Comparison of ENCODE assay signal across 23 cellular contexts in the genomic region with DNA sequence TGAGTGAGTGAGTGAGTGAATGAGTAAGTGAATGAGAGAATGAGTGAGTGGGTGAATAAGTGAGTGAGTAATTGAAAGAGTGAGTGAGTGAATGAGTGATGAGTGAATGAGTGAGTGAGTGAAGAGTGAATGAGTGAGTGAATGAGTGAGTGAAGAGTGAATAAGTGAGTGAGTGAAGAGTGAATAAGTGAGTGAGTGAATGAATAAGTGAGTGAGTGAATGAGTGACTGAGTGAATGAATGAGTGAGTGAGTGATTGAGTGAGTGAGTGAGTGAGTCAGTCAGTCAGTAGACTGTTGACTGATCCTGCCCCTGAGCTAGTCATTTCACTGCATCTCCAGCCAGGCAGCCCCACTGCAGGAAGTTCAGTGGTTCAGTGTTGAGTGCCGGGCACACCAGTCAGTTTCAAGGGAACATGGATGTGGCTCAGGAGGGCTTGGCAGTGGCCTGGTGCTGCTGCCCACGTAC.
DNase-seq lines count a peak whose midpoint lies in the region; ATAC-seq, FAIRE-seq and TF ChIP-seq lines count a peak whose summit lies in the region.
"Had no signal": no experiment of that assay in that cellular context is flagged by ENCODE, and none has a peak within 500 bp of the region (broad histone marks: within the 10 kb centered on the region; RNA-seq: fewer than 3 reads in every experiment).

No MANE protein-coding gene starts in this region.

- no peak for TF ChIP-seq POLR2A in HepG2 (IDR thresholded peaks at IDR 0.05; ENCODE audit: insufficient read depth in 1 of 2, low read depth in 2 of 2, low read length in 2 of 2)

- POLR2A ChIA-PET in activated CD4-positive, alpha-beta T cell treated with anti-CD3 and anti-CD28 coated beads for 36 hours (lab: Charles Lee) = no interaction called here
- POLR2A ChIA-PET in activated CD4-positive, alpha-beta memory T cell treated with anti-CD3 and anti-CD28 coated beads for 36 hours (lab: Charles Lee) = no interaction called here
- POLR2A ChIA-PET in HepG2 (lab: Yijun Ruan, JAX) = interaction anchor here (1.9 kb wide), 1 partner anchor 10 kb away, joined by 5 read pairs; no protein-coding TSS in a partner anchor

- no peaks in the 10 kb centered on the region for H3K79me2 ChIP-seq in HepG2 (ENCODE audit: insufficient read depth, low read length)

- H3K27me3 ChIP-seq in HepG2 (ENCODE audit: control insufficient read depth in 1 of 2, insufficient read depth in 2 of 2, low read length in 2 of 2) = no peaks in the 10 kb centered on the region
- H3K27me3 ChIP-seq: body of pancreas, dorsolateral prefrontal cortex, MG63, tibial artery had no signal

- intact Hi-C loops in activated CD4-positive, alpha-beta T cell treated with anti-CD3 and anti-CD28 coated beads for 36 hours (cut with DNase I, micrococcal nuclease) = no loop called here
- intact Hi-C loops in activated CD4-positive, alpha-beta T cell treated with anti-CD3 and anti-CD28 coated beads, Interleukin-2, amount 10 ng/mL, durations not matched to agents 24 days and 14 days (cut with micrococcal nuclease) = no loop called here
- intact Hi-C loops in activated CD4-positive, alpha-beta memory T cell treated with anti-CD3 and anti-CD28 coated beads for 36 hours (cut with micrococcal nuclease) = no loop called here
- intact Hi-C loops in HepG2 (cut with micrococcal nuclease; ENCODE audit: unreplicated experiment) = no loop called here

- H3K36me3 ChIP-seq in HepG2 (replicated peaks in 1 of 2; ENCODE audit: control insufficient read depth in 1 of 2, insufficient read depth in 2 of 2, low read length in 2 of 2) = no peaks in the 10 kb centered on the region
- H3K36me3 ChIP-seq: MG63, stomach, tibial artery had no signal

- no peak overlapping the region for H3K27ac Mint-ChIP-seq in activated CD4-positive, alpha-beta T cell treated with anti-CD3 and anti-CD28 coated beads for 36 hours
- H3K27ac Mint-ChIP-seq in activated CD4-positive, alpha-beta T cell treated with anti-CD3 and anti-CD28 coated beads, Interleukin-2, amount 10 ng/mL, durations not matched to agents 24 days and 14 days = no peak overlapping the region
- H3K27ac Mint-ChIP-seq in activated CD4-positive, alpha-beta memory T cell treated with anti-CD3 and anti-CD28 coated beads for 36 hours = no peak overlapping the region
- H3K27ac Mint-ChIP-seq: activated CD4-positive, alpha-beta T cell treated with anti-CD3 and anti-CD28 coated beads, Interleukin-2, amount 10 ng/mL, durations not matched to agents 7 days and 5 days; mesothelial cell of epicardium; naive B cell had no signal

- ATAC-seq in activated CD4-positive, alpha-beta T cell treated with anti-CD3 and anti-CD28 coated beads for 36 hours = peak; percentile 77
- ATAC-seq in HepG2 (no peak), GM18909 (IDR thresholded peaks at IDR 0.05; ENCODE audit: poor library complexity, unreplicated experiment) (no peak)
- ATAC-seq: body of pancreas had no signal

- TF ChIP-seq CTCF in HepG2 (CRISPR knock-in tag; IDR thresholded peaks at IDR 0.05) = no peak

- no peak overlapping the region for H3K27ac ChIP-seq in HepG2 (ENCODE audit: extremely low read length, insufficient read depth, low read length)
- H3K27ac ChIP-seq: body of pancreas, dorsolateral prefrontal cortex, stomach, tibial artery, VCaP had no signal

- H3K4me3 Mint-ChIP-seq in activated CD4-positive, alpha-beta T cell treated with anti-CD3 and anti-CD28 coated beads for 36 hours = no peak overlapping the region
- H3K4me3 Mint-ChIP-seq in activated CD4-positive, alpha-beta T cell treated with anti-CD3 and anti-CD28 coated beads, Interleukin-2, amount 10 ng/mL, durations not matched to agents 24 days and 14 days = no peak overlapping the region
- no peak overlapping the region for H3K4me3 Mint-ChIP-seq in activated CD4-positive, alpha-beta memory T cell treated with anti-CD3 and anti-CD28 coated beads for 36 hours
- H3K4me3 Mint-ChIP-seq: activated CD4-positive, alpha-beta T cell treated with anti-CD3 and anti-CD28 coated beads, Interleukin-2, amount 10 ng/mL, durations not matched to agents 7 days and 5 days; mesothelial cell of epicardium; naive B cell had no signal

- CTCF ChIA-PET in activated CD4-positive, alpha-beta T cell treated with anti-CD3 and anti-CD28 coated beads for 36 hours (lab: Charles Lee) = no interaction called here
- CTCF ChIA-PET in activated CD4-positive, alpha-beta memory T cell treated with anti-CD3 and anti-CD28 coated beads for 36 hours (lab: Charles Lee) = no interaction called here
- CTCF ChIA-PET in HepG2 (lab: Yijun Ruan, JAX; ENCODE audit: low intra/inter-chr PET ratio, low total read pairs) = no interaction called here

- no TSS peak for BruUV-seq in HepG2 (replicated peaks; lab: Mats Ljungman, UMichigan)

- no peak for TF ChIP-seq EP300 in HepG2 (IDR thresholded peaks at IDR 0.05; ENCODE audit: low read depth in 2 of 2, low read length in 2 of 2)
- TF ChIP-seq EP300 in HepG2 (CRISPR knock-in tag; IDR thresholded peaks at IDR 0.05; ENCODE audit: borderline replicate concordance) = no peak

- DNase-seq in activated CD4-positive, alpha-beta T cell treated with anti-CD3 and anti-CD28 coated beads for 36 hours = peak; percentile 34
- DNase-seq in activated CD4-positive, alpha-beta T cell treated with anti-CD3 and anti-CD28 coated beads, Interleukin-2, amount 10 ng/mL, durations not matched to agents 24 days and 14 days = no peak
- DNase-seq in HTR-8/SVneo (ENCODE audit: insufficient read length, low spot score) = no peak
- peak; percentile 33 for DNase-seq in activated CD4-positive, alpha-beta memory T cell treated with anti-CD3 and anti-CD28 coated beads for 36 hours
- DNase-seq in HepG2 (ENCODE audit: low spot score) = no peak
- no peak for DNase-seq in cerebellar nuclear complex (lab: John Stamatoyannopoulos, UW)
- no peak for DNase-seq in NCI-H1092 (lab: John Stamatoyannopoulos, UW)
- DNase-seq: activated CD4-positive, alpha-beta T cell treated with anti-CD3 and anti-CD28 coated beads, Interleukin-2, amount 10 ng/mL, durations not matched to agents 7 days and 5 days; body of pancreas; dorsolateral prefrontal cortex; hypothalamus; KBM-7; MG63; naive B cell; NCI-H446 treated with DMSO at 0.1 percent for 48 hours; NCI-H82; Right ventricle myocardium superior; stomach; tibial artery had no signal

- H4K20me1 ChIP-seq in HepG2 (ENCODE audit: insufficient read depth, low read length) = no peaks in the 10 kb centered on the region

- TF ChIP-seq RAD21 in HepG2 (CRISPR knock-in tag; IDR thresholded peaks at IDR 0.05) = no peak

- H3K4me3 ChIP-seq in HepG2 (replicated peaks in 1 of 3; ENCODE audit: insufficient read depth in 1 of 3, low read depth in 2 of 3, low read length in 3 of 3) = no peak overlapping the region
- H3K4me3 ChIP-seq: body of pancreas, dorsolateral prefrontal cortex, MG63, stomach, tibial artery had no signal

- H2AFZ ChIP-seq in HepG2 (ENCODE audit: low read length) = no peak overlapping the region

- no peaks in the 10 kb centered on the region for H3K36me3 Mint-ChIP-seq in activated CD4-positive, alpha-beta T cell treated with anti-CD3 and anti-CD28 coated beads for 36 hours (ENCODE audit: low read depth)
- no peaks in the 10 kb centered on the region for H3K36me3 Mint-ChIP-seq in activated CD4-positive, alpha-beta T cell treated with anti-CD3 and anti-CD28 coated beads, Interleukin-2, amount 10 ng/mL, durations not matched to agents 24 days and 14 days (ENCODE audit: low read depth)
- no peaks in the 10 kb centered on the region for H3K36me3 Mint-ChIP-seq in activated CD4-positive, alpha-beta memory T cell treated with anti-CD3 and anti-CD28 coated beads for 36 hours
- H3K36me3 Mint-ChIP-seq: mesothelial cell of epicardium, naive B cell had no signal

- H3K9me3 ChIP-seq in HepG2 (ENCODE audit: low read length) = no peaks in the 10 kb centered on the region
- H3K9me3 ChIP-seq: body of pancreas, MG63, stomach, tibial artery had no signal

- no peaks in the 10 kb centered on the region for H3K27me3 Mint-ChIP-seq in activated CD4-positive, alpha-beta T cell treated with anti-CD3 and anti-CD28 coated beads for 36 hours
- no peaks in the 10 kb centered on the region for H3K27me3 Mint-ChIP-seq in activated CD4-positive, alpha-beta T cell treated with anti-CD3 and anti-CD28 coated beads, Interleukin-2, amount 10 ng/mL, durations not matched to agents 24 days and 14 days
- H3K27me3 Mint-ChIP-seq in activated CD4-positive, alpha-beta memory T cell treated with anti-CD3 and anti-CD28 coated beads for 36 hours = no peaks in the 10 kb centered on the region
- H3K27me3 Mint-ChIP-seq: naive B cell had no signal

- H3K9me3 Mint-ChIP-seq in activated CD4-positive, alpha-beta T cell treated with anti-CD3 and anti-CD28 coated beads for 36 hours (ENCODE audit: low read depth) = no peaks in the 10 kb centered on the region
- no peaks in the 10 kb centered on the region for H3K9me3 Mint-ChIP-seq in activated CD4-positive, alpha-beta T cell treated with anti-CD3 and anti-CD28 coated beads, Interleukin-2, amount 10 ng/mL, durations not matched to agents 24 days and 14 days
- no peaks in the 10 kb centered on the region for H3K9me3 Mint-ChIP-seq in activated CD4-positive, alpha-beta memory T cell treated with anti-CD3 and anti-CD28 coated beads for 36 hours
- H3K9me3 Mint-ChIP-seq: activated CD4-positive, alpha-beta T cell treated with anti-CD3 and anti-CD28 coated beads, Interleukin-2, amount 10 ng/mL, durations not matched to agents 7 days and 5 days; mesothelial cell of epicardium had no signal

- H3K4me1 ChIP-seq in HepG2 (ENCODE audit: insufficient read depth, low read length) = peaks cover 23% of the 10 kb centered on the region
- H3K4me1 ChIP-seq: body of pancreas, stomach, tibial artery had no signal

- H3K9ac ChIP-seq in HepG2 (ENCODE audit: insufficient read depth, low read depth, low read length) = no peak overlapping the region

- in situ Hi-C loops in HepG2 (cut with HindIII; ENCODE audit: extremely low pct_ligation_motif_present, low pct_unique_long_range_greater_than_20kb) = no loop called here

- no peak overlapping the region for H3K4me2 ChIP-seq in HepG2 (ENCODE audit: low read depth, low read length)

- H3K4me1 Mint-ChIP-seq in activated CD4-positive, alpha-beta T cell treated with anti-CD3 and anti-CD28 coated beads for 36 hours = no peaks in the 10 kb centered on the region
- H3K4me1 Mint-ChIP-seq in activated CD4-positive, alpha-beta T cell treated with anti-CD3 and anti-CD28 coated beads, Interleukin-2, amount 10 ng/mL, durations not matched to agents 24 days and 14 days = peaks cover 2% of the 10 kb centered on the region
- H3K4me1 Mint-ChIP-seq in activated CD4-positive, alpha-beta memory T cell treated with anti-CD3 and anti-CD28 coated beads for 36 hours (ENCODE audit: low read depth) = no peaks in the 10 kb centered on the region
- H3K4me1 Mint-ChIP-seq: activated CD4-positive, alpha-beta T cell treated with anti-CD3 and anti-CD28 coated beads, Interleukin-2, amount 10 ng/mL, durations not matched to agents 7 days and 5 days; mesothelial cell of epicardium; naive B cell had no signal

- FAIRE-seq in HTR-8/SVneo (lab: Jason Lieb, UNC) (peak; percentile 77), HepG2 (lab: Jason Lieb, UNC) (no peak)
- FAIRE-seq: H54 had no signal

- WGBS in HepG2 (ENCODE audit: low lambda C conversion rate) = no CpG with 5 or more reads among the region's 2 CpGs

TF ChIP-seq in HepG2, 621 proteins besides CTCF, POLR2A, EP300 and RAD21 (continues in another document):
- TF ChIP-seq ZNF124 (CRISPR knock-in tag; IDR thresholded peaks at IDR 0.05) (no peak), TBP (CRISPR knock-in tag; IDR thresholded peaks at IDR 0.05) (no peak)

Comparison
In these comparisons a context has a peak if more than half of its experiments do, and no peak if none do; other contexts are left out.
1. DNase-seq: peak in activated CD4-positive, alpha-beta T cell treated with anti-CD3 and anti-CD28 coated beads for 36 hours (single experiment) and activated CD4-positive, alpha-beta memory T cell treated with anti-CD3 and anti-CD28 coated beads for 36 hours (single experiment); none in activated CD4-positive, alpha-beta T cell treated with anti-CD3 and anti-CD28 coated beads, Interleukin-2, amount 10 ng/mL, durations not matched to agents 24 days and 14 days (single experiment), HTR-8/SVneo (single experiment), HepG2 (single experiment), cerebellar nuclear complex (0 of 2) and NCI-H1092 (single experiment).